Comparison of ENCODE assay signal across 18 cellular contexts in the genomic region with DNA sequence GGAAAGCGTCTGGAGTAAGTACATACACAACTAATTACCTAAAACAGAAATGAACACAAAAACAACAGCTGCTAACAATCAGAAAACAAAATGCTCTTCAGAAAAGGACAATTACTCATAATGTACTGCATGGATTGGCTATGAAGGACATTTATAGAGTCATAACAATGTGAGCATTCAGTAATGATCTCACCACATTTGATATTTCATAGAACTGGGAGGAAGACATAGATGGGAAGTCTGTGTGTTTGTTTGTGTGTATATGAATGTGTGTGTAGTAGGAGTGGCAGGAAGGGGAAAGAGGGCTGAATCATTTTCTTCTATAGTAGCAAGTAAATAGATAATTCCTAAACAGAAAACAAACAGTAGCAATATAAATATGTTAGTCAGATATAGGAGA. TPM values are rescaled to one million over a fixed set of nuclear protein-coding genes. Genes with fewer than 3 reads are reported as not detected.
DNase-seq lines count a peak whose midpoint lies in the region; ATAC-seq, FAIRE-seq and TF ChIP-seq lines count a peak whose summit lies in the region.
"Had no signal": no experiment of that assay in that cellular context is flagged by ENCODE, and none has a peak within 500 bp of the region (broad histone marks: within the 10 kb centered on the region; RNA-seq: fewer than 3 reads in every experiment).

No MANE protein-coding gene starts in this region.

- DNase-seq in EL: peak; percentile 26
- DNase-seq in IMR-90: peak; percentile 42
- DNase-seq in bronchial epithelial cell (ENCODE audit: low read depth): peak; percentile 83
- DNase-seq in foreskin keratinocyte: peak; percentile 15 to 40
- no peak for DNase-seq in Kasumi-1 (lab: John Stamatoyannopoulos, UW)
- DNase-seq in CD4-positive, alpha-beta T cell: no peak
- no peak for DNase-seq in osteoblast (ENCODE audit: insufficient read length, low spot score, missing footprints)
- DNase-seq: ACHN; CD4-positive, CD25-positive, alpha-beta regulatory T cell; NCI-H1105 treated with DMSO at 0.1 percent for 48 hours; NCI-H187 treated with DMSO at 0.1 percent for 48 hours; NCI-H446; NCI-H774; Peyer's patch; T-cell had no signal

- H3K36me3 ChIP-seq in IMR-90 (ENCODE audit: control insufficient read depth, insufficient read depth, low read length) (no peaks in the 10 kb centered on the region), bronchial epithelial cell (ENCODE audit: control insufficient read depth, insufficient read depth, low read length) (no peaks in the 10 kb centered on the region), osteoblast (ENCODE audit: insufficient read depth, low read length) (no peaks in the 10 kb centered on the region)
- H3K36me3 ChIP-seq: Peyer's patch had no signal

- no peak for FAIRE-seq in bronchial epithelial cell (lab: Jason Lieb, UNC)

- H2AK5ac ChIP-seq in IMR-90 (ENCODE audit: low read depth, low read length): peak overlapping the region; percentile 11; the same call in 1 of the 2 replicates

- H3K9ac ChIP-seq in IMR-90 (ENCODE audit: low read depth, low read length): no peak overlapping the region
- H3K9ac ChIP-seq: KMS-11 had no signal

- CTCF ChIA-PET in IMR-90 (lab: Yijun Ruan, JAX): interaction anchor here (0.6 to 1.4 kb wide), 2 partner anchors 10 to 1463 kb away, joined by 3 to 8 read pairs; no protein-coding TSS in a partner anchor
- CTCF ChIA-PET in CD4-positive, alpha-beta T cell (lab: Charles Lee): no interaction called here

- dilution Hi-C loops in IMR-90 (cut with HindIII; ENCODE audit: low sequenced_read_pairs, unreplicated experiment): no loop called here

- H4K20me1 ChIP-seq in IMR-90 (ENCODE audit: insufficient read depth, low read length) (no peaks in the 10 kb centered on the region), osteoblast (ENCODE audit: insufficient read depth, low read length) (no peaks in the 10 kb centered on the region)

- TF ChIP-seq POLR2A in IMR-90 (IDR thresholded peaks at IDR 0.05; ENCODE audit: low read depth, low read length): no peak

- H4K8ac ChIP-seq in IMR-90 (ENCODE audit: low read depth in 2 of 2, low read length in 2 of 2): no peak overlapping the region

- H2BK5ac ChIP-seq in IMR-90 (ENCODE audit: low read depth, low read length, poor library complexity, severe bottlenecking): no peak overlapping the region

- H3K79me1 ChIP-seq in IMR-90 (ENCODE audit: low read depth in 1 of 2, low read length in 2 of 2): peaks cover 11 to 46% of the 10 kb centered on the region in 2 experiments

- H3K4me1 ChIP-seq in IMR-90 (ENCODE audit: control insufficient read depth, insufficient read depth, low read length) (peaks cover 9% of the 10 kb centered on the region; the same call in 1 of the 2 replicates), foreskin keratinocyte (peaks cover 5% of the 10 kb centered on the region), osteoblast (ENCODE audit: insufficient read depth, low read length) (peaks cover 11% of the 10 kb centered on the region)
- H3K4me1 ChIP-seq: Peyer's patch had no signal

- H3K27me3 Mint-ChIP-seq in CD4-positive, alpha-beta T cell: no peaks in the 10 kb centered on the region
- H3K27me3 Mint-ChIP-seq: T-cell had no signal

- no peak overlapping the region for H4K91ac ChIP-seq in IMR-90 (ENCODE audit: insufficient read depth, low read depth, low read length)

- H3K27ac Mint-ChIP-seq in CD4-positive, alpha-beta T cell: no peak overlapping the region
- H3K27ac Mint-ChIP-seq: T-cell had no signal

- peak; percentile 48 for ATAC-seq in IMR-90 (ENCODE audit: low read depth)
- ATAC-seq in foreskin keratinocyte: peak; percentile 71
- ATAC-seq in HG02852 (IDR thresholded peaks at IDR 0.05; ENCODE audit: unreplicated experiment): no peak
- no peak for ATAC-seq in CD4-positive, alpha-beta T cell (ENCODE audit: poor library complexity)
- ATAC-seq: HCT116, T-cell had no signal

- POLR2A ChIA-PET in IMR-90 (lab: Charles Lee; ENCODE audit: unreplicated experiment): no interaction called here
- POLR2A ChIA-PET in CD4-positive, alpha-beta T cell (lab: Charles Lee): no interaction called here

- H3K14ac ChIP-seq in IMR-90 (replicated peaks; ENCODE audit: low read depth, low read length): no peak overlapping the region

- no CpG with 5 or more reads among the region's 1 CpG for WGBS in IMR-90 (ENCODE audit: extremely low coverage in 2 of 2, insufficient read length in 1 of 2), 2 experiments

- H3K27me3 ChIP-seq in IMR-90 (ENCODE audit: control insufficient read depth, insufficient read depth, low read length) (no peaks in the 10 kb centered on the region), bronchial epithelial cell (ENCODE audit: control insufficient read depth, insufficient read depth, low read length) (no peaks in the 10 kb centered on the region), foreskin keratinocyte (no peaks in the 10 kb centered on the region), osteoblast (ENCODE audit: insufficient read depth, low read length) (no peaks in the 10 kb centered on the region)
- H3K27me3 ChIP-seq in CD4-positive, alpha-beta T cell (ENCODE audit: control insufficient read depth, insufficient read depth, low read length): no peaks in the 10 kb centered on the region
- H3K27me3 ChIP-seq: Peyer's patch had no signal

- TF ChIP-seq CTCF in IMR-90 (conservative IDR thresholded peaks at IDR 0.05; ENCODE audit: low read depth, low read length): no peak
- TF ChIP-seq CTCF in bronchial epithelial cell (IDR thresholded peaks at IDR 0.05; ENCODE audit: insufficient read depth, low read length, severe bottlenecking): no peak
- TF ChIP-seq CTCF in foreskin keratinocyte (conservative IDR thresholded peaks at IDR 0.05): no peak
- no peak for TF ChIP-seq CTCF in CD4-positive, alpha-beta T cell (IDR thresholded peaks at IDR 0.05)
- TF ChIP-seq CTCF in osteoblast (IDR thresholded peaks at IDR 0.05; ENCODE audit: extremely low read depth, low read depth, low read length): no peak

- no peak overlapping the region for H3K56ac ChIP-seq in IMR-90 (ENCODE audit: extremely low read depth, insufficient read depth, low read length)

- peak overlapping the region; percentile 23; the same call in 1 of the 2 replicates for H3K4ac ChIP-seq in IMR-90 (ENCODE audit: low read depth, low read length)

- no peak overlapping the region for H4K5ac ChIP-seq in IMR-90 (ENCODE audit: low read depth, low read length)

- no peak overlapping the region for H3K4me3 Mint-ChIP-seq in CD4-positive, alpha-beta T cell
- H3K4me3 Mint-ChIP-seq: CD4-positive, CD25-positive, alpha-beta regulatory T cell; T-cell had no signal

- peaks cover 4% of the 10 kb centered on the region for H3K9me1 ChIP-seq in IMR-90 (ENCODE audit: insufficient read depth, low read length)

- no peak for TF ChIP-seq RAD21 in IMR-90 (IDR thresholded peaks at IDR 0.05; ENCODE audit: low read length)

- H3K36me3 Mint-ChIP-seq in CD4-positive, alpha-beta T cell (ENCODE audit: low read depth): no peaks in the 10 kb centered on the region
- H3K36me3 Mint-ChIP-seq: CD4-positive, CD25-positive, alpha-beta regulatory T cell; T-cell had no signal

- in situ Hi-C loops in IMR-90 (cut with MboI; ENCODE audit: low sequenced_read_pairs): no loop called here

- H3K9me3 ChIP-seq in IMR-90 (ENCODE audit: control insufficient read depth, insufficient read depth, low read length): no peaks in the 10 kb centered on the region
- H3K9me3 ChIP-seq in CD4-positive, alpha-beta T cell (ENCODE audit: control insufficient read depth, low read length): no peaks in the 10 kb centered on the region
- no peaks in the 10 kb centered on the region for H3K9me3 ChIP-seq in osteoblast (ENCODE audit: low read depth, low read length)
- H3K9me3 ChIP-seq: Peyer's patch had no signal

- H2AK9ac ChIP-seq in IMR-90 (replicated peaks; ENCODE audit: low read depth, low read length, poor library complexity): no peak overlapping the region

- no TSS peak for BruUV-seq in IMR-90 (replicated peaks; lab: Mats Ljungman, UMichigan)

- no peak overlapping the region for H2BK120ac ChIP-seq in IMR-90 (ENCODE audit: low read depth, low read length)

- no peak overlapping the region for H2BK15ac ChIP-seq in IMR-90 (ENCODE audit: low read depth, low read length)

- H3K4me1 Mint-ChIP-seq in CD4-positive, alpha-beta T cell (ENCODE audit: low read depth): no peaks in the 10 kb centered on the region
- H3K4me1 Mint-ChIP-seq: CD4-positive, CD25-positive, alpha-beta regulatory T cell; T-cell had no signal

- H3K9me3 Mint-ChIP-seq in CD4-positive, alpha-beta T cell: no peaks in the 10 kb centered on the region
- H3K9me3 Mint-ChIP-seq: T-cell had no signal

- intact Hi-C loops in IMR-90 (cut with micrococcal nuclease): loop anchor here (1.0 kb wide), 1 partner anchor 7 kb away; no protein-coding TSS in a partner anchor
- intact Hi-C loops in CD4-positive, alpha-beta T cell (cut with DNase I, micrococcal nuclease): no loop called here

- H3K23ac ChIP-seq in IMR-90 (ENCODE audit: low read depth, low read length): no peak overlapping the region

- H3K4me2 ChIP-seq in IMR-90 (ENCODE audit: low read depth, low read length) (no peak overlapping the region), osteoblast (ENCODE audit: insufficient read depth, low read length) (no peak overlapping the region)
- H3K4me2 ChIP-seq: KMS-11 had no signal

- no peak overlapping the region for H2AFZ ChIP-seq in IMR-90 (replicated peaks; ENCODE audit: low read length, poor library complexity)
- no peak overlapping the region for H2AFZ ChIP-seq in osteoblast (ENCODE audit: low read length)

- no peak overlapping the region for H3K18ac ChIP-seq in IMR-90 (ENCODE audit: low read depth, low read length)

- H2BK20ac ChIP-seq in IMR-90 (ENCODE audit: low read depth, low read length): peak overlapping the region; percentile 18; the same call in 1 of the 2 replicates

- no peak overlapping the region for H3K4me3 ChIP-seq in IMR-90 (ENCODE audit: insufficient read depth, low read depth, low read length)
- H3K4me3 ChIP-seq in bronchial epithelial cell (ENCODE audit: low read depth, low read length): no peak overlapping the region
- no peak overlapping the region for H3K4me3 ChIP-seq in osteoblast (ENCODE audit: insufficient read depth, low read length)
- H3K4me3 ChIP-seq: Peyer's patch had no signal

- H3K79me2 ChIP-seq in osteoblast (ENCODE audit: insufficient read depth, low read length): no peaks in the 10 kb centered on the region

- H3K27ac ChIP-seq in IMR-90 (ENCODE audit: insufficient read depth, low read length) (no peak overlapping the region), foreskin keratinocyte (no peak overlapping the region), osteoblast (ENCODE audit: low read depth, low read length) (no peak overlapping the region)
- H3K27ac ChIP-seq in CD4-positive, alpha-beta T cell (ENCODE audit: low read depth, low read length): no peak overlapping the region
- H3K27ac ChIP-seq: KMS-11, Peyer's patch had no signal

TF ChIP-seq in IMR-90, 13 proteins besides CTCF, POLR2A, EP300 and RAD21 (continues in another document):
- no peak for TF ChIP-seq MXI1 (IDR thresholded peaks at IDR 0.05; ENCODE audit: borderline replicate concordance, low read depth, low read length)

RNA-seq across cellular contexts. Expression of gene PRKG1, which starts 29.5 kb away (rescaled TPM):
- total RNA-seq in IMR-90 (2012; rRNA removed) (18.3 and 22.5 TPM in 2 replicates), bronchial epithelial cell (0.26 and 1.4 TPM in 2 replicates), foreskin keratinocyte (0.95 TPM in 2 replicates), osteoblast (19.5 and 32.1 TPM in 2 replicates)
- polyA plus RNA-seq in IMR-90 (2012; rRNA removed) (3.1 and 3.5 TPM in 2 replicates), foreskin keratinocyte (0.17 and 0.21 TPM in 2 replicates)
- 2.4 and 3.2 TPM in 2 replicates for polyA plus RNA-seq in IMR-90 (2012; cell fraction: cytosol; rRNA removed)
- 4.1 and 6.9 TPM in 2 replicates for polyA plus RNA-seq in IMR-90 (2012; cell fraction: nucleus; rRNA removed; ENCODE audit: low replicate concordance)
- under 1 TPM in 1 of 2 experiments, not detected in 1; 0.31 TPM for total RNA-seq in CD4-positive, alpha-beta T cell
- polyA plus RNA-seq: CD4-positive, CD25-positive, alpha-beta regulatory T cell had no signal

Comparison
In these comparisons a context has a peak if more than half of its experiments do, and no peak if none do; other contexts are left out.
1. DNase-seq: peak in EL (single experiment), IMR-90 (single experiment), bronchial epithelial cell (single experiment) and foreskin keratinocyte (2 of 2); none in Kasumi-1 (0 of 2), CD4-positive, alpha-beta T cell (0 of 10) and osteoblast (single experiment).
2. ATAC-seq: peak in IMR-90 (single experiment) and foreskin keratinocyte (single experiment); none in HG02852 (single experiment) and CD4-positive, alpha-beta T cell (single experiment).